34 cellular contexts compared by ENCODE assay signal in the genomic region with DNA sequence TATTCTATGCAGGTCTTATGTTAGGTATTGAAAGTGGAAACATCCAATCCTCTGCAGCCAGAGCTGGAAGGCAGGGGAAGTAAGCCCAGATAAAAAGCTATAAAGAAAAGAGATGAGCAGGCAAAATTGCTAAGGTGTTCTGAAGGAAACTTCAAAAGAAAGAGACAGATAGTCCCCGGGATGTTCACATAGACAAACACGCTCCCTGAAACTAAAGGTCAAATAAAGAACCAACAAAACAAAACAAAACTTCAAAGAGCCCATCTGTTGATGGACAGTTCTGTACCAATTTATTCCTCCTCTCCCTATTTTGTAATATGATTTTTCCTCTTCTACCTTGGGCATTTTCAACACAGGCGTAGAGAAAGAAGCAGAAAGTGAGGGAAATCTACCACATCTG.
"Had no signal": no experiment of that assay in that cellular context is flagged by ENCODE, and none has a peak within 500 bp of the region (broad histone marks: within the 10 kb centered on the region; RNA-seq: fewer than 3 reads in every experiment).

No MANE protein-coding gene starts in this region.

- H3K27ac ChIP-seq: KMS-11 had no signal

- H3K36me3 ChIP-seq: MG63 had no signal

- H3K4me2 ChIP-seq: KMS-11 had no signal

- H3K9ac ChIP-seq: KMS-11 had no signal

- DNase-seq: Karpas-422, Kasumi-1, MG63, MM.1S, NCI-H1048, NCI-H1092, NCI-H1092 treated with DMSO at 0.1 percent for 48 hours, NCI-H1105, NCI-H1105 treated with DMSO at 0.1 percent for 48 hours, NCI-H1417, NCI-H1417 treated with DMSO at 0.1 percent for 48 hours, NCI-H1436, NCI-H1436 treated with DMSO at 0.1 percent for 48 hours, NCI-H146, NCI-H1694, NCI-H1694 treated with DMSO at 0.1 percent for 48 hours, NCI-H187, NCI-H187 treated with DMSO at 0.1 percent for 48 hours, NCI-H1930, NCI-H2029, NCI-H2029 treated with DMSO at 0.1 percent for 48 hours, NCI-H2081, NCI-H2081 treated with DMSO at 0.1 percent for 48 hours, NCI-H2107, NCI-H2171, NCI-H2171 treated with DMSO at 0.1 percent for 48 hours, NCI-H2227 treated with DMSO at 0.1 percent for 48 hours, NCI-H226, NCI-H345, NCI-H446, NCI-H446 treated with DMSO at 0.1 percent for 48 hours, NCI-H510A, NCI-H510A treated with DMSO at 0.1 percent for 48 hours had no signal

- H3K27me3 ChIP-seq: MG63 had no signal

- H3K4me3 ChIP-seq: MG63 had no signal
